22 cellular contexts compared by ENCODE assay signal in the genomic region with DNA sequence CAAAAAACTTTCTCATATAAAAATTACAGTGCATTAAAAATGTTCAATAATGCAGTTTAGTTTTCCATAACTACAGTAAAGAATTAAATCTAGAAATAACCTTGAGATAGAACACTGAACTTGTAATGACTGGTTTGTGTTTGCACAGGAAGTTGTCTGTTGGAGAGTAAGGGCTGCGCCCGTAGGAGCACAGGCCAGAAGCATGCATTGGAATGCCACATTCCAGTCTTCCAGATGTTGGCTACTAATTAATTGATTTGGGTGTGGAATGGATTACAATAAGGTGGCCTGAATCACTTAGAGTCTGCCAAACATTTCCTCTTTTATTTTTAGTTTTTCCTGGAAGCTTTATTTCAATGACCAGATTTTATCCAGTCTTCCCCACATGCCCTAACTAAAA.
A peak's percentile ranks its signal among the peaks of the same experiment; 100 is the strongest.
DNase-seq lines count a peak whose midpoint lies in the region; ATAC-seq and TF ChIP-seq lines count a peak whose summit lies in the region.
"Had no signal": no experiment of that assay in that cellular context is flagged by ENCODE, and none has a peak within 500 bp of the region (broad histone marks: within the 10 kb centered on the region; RNA-seq: fewer than 3 reads in every experiment).

No MANE protein-coding gene starts in this region.

- H2AFZ ChIP-seq in SK-N-SH (ENCODE audit: low read depth), result no peak overlapping the region

- WGBS in SK-N-SH (ENCODE audit: low lambda C conversion rate), result 56% methylated on average over 2 of the region's 2 CpGs

- DNase-seq in SK-N-SH, result no peak
- peak; percentile 62 for DNase-seq in epithelial cell of esophagus (ENCODE audit: low read depth)
- DNase-seq in kidney glomerular epithelial cell (lab: John Stamatoyannopoulos, UW), result peak; percentile 10
- DNase-seq in renal cortical epithelial cell (ENCODE audit: low read depth), result peak; percentile 47
- no peak for DNase-seq in activated CD4-positive, alpha-beta T cell treated with anti-CD3 and anti-CD28 coated beads for 4 hours
- no peak for DNase-seq in SW 1271 (lab: John Stamatoyannopoulos, UW)
- DNase-seq: CD4-positive, alpha-beta T cell; DMS153; GF-D8; GOT3; KBM-7; MV-4-11; NCI-H187; NCI-H2227 treated with DMSO at 0.1 percent for 48 hours; NCI-H510A treated with DMSO at 0.1 percent for 48 hours; NCI-H774; SHP77 treated with DMSO at 0.1 percent for 48 hours had no signal

- no peak overlapping the region for H3K4me2 ChIP-seq in SK-N-SH

- no peak overlapping the region for H3K27ac ChIP-seq in SK-N-SH (ENCODE audit: low read depth in 2 of 2, low read length in 1 of 2)
- H3K27ac ChIP-seq: 22Rv1 had no signal

- no peak overlapping the region for H3K9ac ChIP-seq in SK-N-SH

- H3F3A ChIP-seq in SK-N-SH (replicated peaks; ENCODE audit: insufficient read depth), result no peaks in the 10 kb centered on the region

- POLR2A ChIA-PET in SK-N-SH (lab: Yijun Ruan, JAX), result no interaction called here

- no peak for TF ChIP-seq EP300 in SK-N-SH (IDR thresholded peaks at IDR 0.05; ENCODE audit: borderline replicate concordance in 1 of 2, low read depth in 1 of 2, low read length in 1 of 2)

- ATAC-seq in SK-N-SH treated with all-trans-retinoic acid at 6 μM for 48 hours (no peak), GM21717 (IDR thresholded peaks at IDR 0.05; ENCODE audit: unreplicated experiment) (no peak)
- ATAC-seq: GM12878, HepG2 had no signal

- no peak for TF ChIP-seq CTCF in SK-N-SH (IDR thresholded peaks at IDR 0.05)
- TF ChIP-seq CTCF in epithelial cell of esophagus (IDR thresholded peaks at IDR 0.05; ENCODE audit: insufficient read depth, low read depth, low read length, missing control alignments), result no peak

- H3K4me1 ChIP-seq in SK-N-SH (ENCODE audit: control insufficient read depth in 1 of 2, insufficient read depth in 2 of 2, low read depth in 1 of 2, low read length in 1 of 2), result no peaks in the 10 kb centered on the region; a peak in 2 of 4 replicates

- H3K9me2 ChIP-seq in SK-N-SH, result no peaks in the 10 kb centered on the region

- H3K4me3 ChIP-seq in SK-N-SH (ENCODE audit: low read depth in 2 of 2, low read length in 1 of 2) (no peak overlapping the region), epithelial cell of esophagus (ENCODE audit: low read length) (no peak overlapping the region)
- H3K4me3 ChIP-seq: GM12878 had no signal

- CTCF ChIA-PET in SK-N-SH (lab: Yijun Ruan, JAX), result no interaction called here

- no peaks in the 10 kb centered on the region for H3K9me3 ChIP-seq in SK-N-SH

- no peak for TF ChIP-seq RAD21 in SK-N-SH (IDR thresholded peaks at IDR 0.05; ENCODE audit: low read length)

- no peaks in the 10 kb centered on the region for H4K20me1 ChIP-seq in SK-N-SH (ENCODE audit: insufficient read depth)

- H3K27me3 ChIP-seq in SK-N-SH (ENCODE audit: insufficient read depth), result no peaks in the 10 kb centered on the region

- H3K36me3 ChIP-seq in SK-N-SH (replicated peaks in 1 of 2; ENCODE audit: control insufficient read depth in 1 of 2, insufficient read depth in 2 of 2, low read length in 1 of 2), result no peaks in the 10 kb centered on the region

- H3K79me2 ChIP-seq in SK-N-SH (ENCODE audit: insufficient read depth), result no peaks in the 10 kb centered on the region

TF ChIP-seq in SK-N-SH, 30 proteins besides CTCF, POLR2A, EP300 and RAD21:
- TF ChIP-seq CHD2 (IDR thresholded peaks at IDR 0.05; ENCODE audit: low read length, partially characterized antibody), result no peak
- TF ChIP-seq ZBTB33 (IDR thresholded peaks at IDR 0.05; ENCODE audit: borderline replicate concordance, low read depth), result no peak
- no peak for TF ChIP-seq FOXJ3 (CRISPR knock-in tag; IDR thresholded peaks at IDR 0.05)
- no peak for TF ChIP-seq TCF12 (IDR thresholded peaks at IDR 0.05)
- no peak for TF ChIP-seq POLR2AphosphoS5 (IDR thresholded peaks at IDR 0.05; ENCODE audit: low read depth, low read length)
- TF ChIP-seq RCOR1 (IDR thresholded peaks at IDR 0.05; ENCODE audit: low read length), result peak; percentile 38; the same call in 1 of the 2 replicates

TF ChIP-seq in SK-N-SH treated with all-trans-retinoic acid at 6 μM for 48 hours, 23 proteins besides CTCF, POLR2A, EP300 and RAD21:
- no peak for TF ChIP-seq BACH2 (CRISPR knock-in tag; IDR thresholded peaks at IDR 0.05; ENCODE audit: borderline replicate concordance)
- TF ChIP-seq ZNF8 (CRISPR knock-in tag; IDR thresholded peaks at IDR 0.05), result no peak
- no peak for TF ChIP-seq PPARA (CRISPR knock-in tag; IDR thresholded peaks at IDR 0.05; ENCODE audit: borderline replicate concordance)
- TF ChIP-seq ZNF70 (CRISPR knock-in tag; IDR thresholded peaks at IDR 0.05), result no peak
- TF ChIP-seq SNAI2 (CRISPR knock-in tag; IDR thresholded peaks at IDR 0.05), result no peak
- TF ChIP-seq ZFP3 (CRISPR knock-in tag; IDR thresholded peaks at IDR 0.05), result no peak
- TF ChIP-seq, protein P1, sequence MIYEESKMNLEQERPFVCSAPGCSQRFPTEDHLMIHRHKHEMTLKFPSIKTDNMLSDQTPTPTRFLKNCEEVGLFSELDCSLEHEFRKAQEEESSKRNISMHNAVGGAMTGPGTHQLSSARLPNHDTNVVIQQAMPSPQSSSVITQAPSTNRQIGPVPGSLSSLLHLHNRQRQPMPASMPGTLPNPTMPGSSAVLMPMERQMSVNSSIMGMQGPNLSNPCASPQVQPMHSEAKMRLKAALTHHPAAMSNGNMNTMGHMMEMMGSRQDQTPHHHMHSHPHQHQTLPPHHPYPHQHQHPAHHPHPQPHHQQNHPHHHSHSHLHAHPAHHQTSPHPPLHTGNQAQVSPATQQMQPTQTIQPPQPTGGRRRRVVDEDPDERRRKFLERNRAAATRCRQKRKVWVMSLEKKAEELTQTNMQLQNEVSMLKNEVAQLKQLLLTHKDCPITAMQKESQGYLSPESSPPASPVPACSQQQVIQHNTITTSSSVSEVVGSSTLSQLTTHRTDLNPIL (CRISPR knock-in tag; IDR thresholded peaks at IDR 0.05; ENCODE audit: low read depth), result no peak
- no peak for TF ChIP-seq ARNTL (CRISPR knock-in tag; IDR thresholded peaks at IDR 0.05; ENCODE audit: borderline replicate concordance, low read depth)
- TF ChIP-seq, protein P2, sequence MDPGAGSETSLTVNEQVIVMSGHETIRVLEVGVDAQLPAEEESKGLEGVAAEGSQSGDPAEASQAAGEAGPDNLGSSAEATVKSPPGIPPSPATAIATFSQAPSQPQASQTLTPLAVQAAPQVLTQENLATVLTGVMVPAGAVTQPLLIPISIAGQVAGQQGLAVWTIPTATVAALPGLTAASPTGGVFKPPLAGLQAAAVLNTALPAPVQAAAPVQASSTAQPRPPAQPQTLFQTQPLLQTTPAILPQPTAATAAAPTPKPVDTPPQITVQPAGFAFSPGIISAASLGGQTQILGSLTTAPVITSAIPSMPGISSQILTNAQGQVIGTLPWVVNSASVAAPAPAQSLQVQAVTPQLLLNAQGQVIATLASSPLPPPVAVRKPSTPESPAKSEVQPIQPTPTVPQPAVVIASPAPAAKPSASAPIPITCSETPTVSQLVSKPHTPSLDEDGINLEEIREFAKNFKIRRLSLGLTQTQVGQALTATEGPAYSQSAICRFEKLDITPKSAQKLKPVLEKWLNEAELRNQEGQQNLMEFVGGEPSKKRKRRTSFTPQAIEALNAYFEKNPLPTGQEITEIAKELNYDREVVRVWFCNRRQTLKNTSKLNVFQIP (CRISPR knock-in tag; IDR thresholded peaks at IDR 0.05; ENCODE audit: borderline replicate concordance, low read depth), result no peak
- TF ChIP-seq ZC3H10 (CRISPR knock-in tag; IDR thresholded peaks at IDR 0.05), result no peak
- no peak for TF ChIP-seq GLIS3 (CRISPR knock-in tag; IDR thresholded peaks at IDR 0.05)
- no peak for TF ChIP-seq OSR1 (CRISPR knock-in tag; IDR thresholded peaks at IDR 0.05)
TF ChIP-seq in SK-N-SH treated with all-trans-retinoic acid at 6 μM for 48 hours: peak in this region for 0.

Comparison
In these comparisons a context has a peak if more than half of its experiments do, and no peak if none do; other contexts are left out.
1. DNase-seq: peak in epithelial cell of esophagus (single experiment), kidney glomerular epithelial cell (single experiment) and renal cortical epithelial cell (single experiment); none in SK-N-SH (single experiment), activated CD4-positive, alpha-beta T cell treated with anti-CD3 and anti-CD28 coated beads for 4 hours (0 of 2) and SW 1271 (0 of 2).